ENCODE assay signal across 16 cellular contexts in genomic region chr17:36977568-36977967, GRCh38. TPM values are rescaled to one million over a fixed set of nuclear protein-coding genes. Genes with fewer than 3 reads are reported as not detected.
DNase-seq lines count a peak whose midpoint lies in the region; ATAC-seq and TF ChIP-seq lines count a peak whose summit lies in the region.
"Had no signal": no experiment of that assay in that cellular context is flagged by ENCODE, and none has a peak within 500 bp of the region (broad histone marks: within the 10 kb centered on the region; RNA-seq: fewer than 3 reads in every experiment).

No MANE protein-coding gene starts in this region.

- no peaks in the 10 kb centered on the region for H4K20me1 ChIP-seq in Karpas-422 (ENCODE audit: insufficient read depth, low read depth, low read length)

- no peak overlapping the region for H3K27ac ChIP-seq in HEK293 (ENCODE audit: extremely low read depth, low read depth, low read length)
- H3K27ac ChIP-seq in Karpas-422 (ENCODE audit: low read length), result no peak overlapping the region
- H3K27ac ChIP-seq in left lung, result no peak overlapping the region

- no peaks in the 10 kb centered on the region for H3K9me3 ChIP-seq in HEK293 (ENCODE audit: control insufficient read depth, insufficient read depth, low read depth, low read length)
- H3K9me3 ChIP-seq in Karpas-422 (ENCODE audit: low read length), result no peaks in the 10 kb centered on the region
- no peaks in the 10 kb centered on the region for H3K9me3 ChIP-seq in left lung
- H3K9me3 ChIP-seq: Caco-2, HAP-1 had no signal

- H3K4me1 Mint-ChIP-seq in WTC11 (peaks cover 23% of the 10 kb centered on the region), endothelial cell (ENCODE audit: unreplicated experiment) (peaks cover 6% of the 10 kb centered on the region)
- peaks cover 16% of the 10 kb centered on the region for H3K4me1 Mint-ChIP-seq in activated CD8-positive, alpha-beta memory T cell treated with anti-CD3 and anti-CD28 coated beads, Interleukin-2, amount 10 ng/mL, durations not matched to agents 7 days and 5 days

- DNase-seq in Karpas-422 (no peak), WTC11 (ENCODE audit: low spot score) (no peak), left lung (no peak), endothelial cell (ENCODE audit: low spot score) (no peak), SK-N-DZ (ENCODE audit: low spot score) (no peak)
- DNase-seq in activated CD8-positive, alpha-beta memory T cell treated with anti-CD3 and anti-CD28 coated beads, Interleukin-2, amount 10 ng/mL, durations not matched to agents 7 days and 5 days, result no peak
- DNase-seq: C1 segment of cervical spinal cord; Caco-2; CD4-positive, alpha-beta memory T cell; DMS153; DND-41; GOT3 had no signal

- intact Hi-C loops in left lung (cut with DNase I), result no loop called here

- no peaks in the 10 kb centered on the region for H3K27me3 ChIP-seq in Karpas-422 (ENCODE audit: low read length)
- no peaks in the 10 kb centered on the region for H3K27me3 ChIP-seq in left lung

- ATAC-seq in WTC11 (no peak), left lung (peak; percentile 33)
- no peak for ATAC-seq in activated CD8-positive, alpha-beta memory T cell treated with anti-CD3 and anti-CD28 coated beads, Interleukin-2, amount 10 ng/mL, durations not matched to agents 7 days and 5 days

- H3K4me3 Mint-ChIP-seq in WTC11 (no peak overlapping the region), endothelial cell (ENCODE audit: unreplicated experiment) (no peak overlapping the region)
- no peak overlapping the region for H3K4me3 Mint-ChIP-seq in activated CD8-positive, alpha-beta memory T cell treated with anti-CD3 and anti-CD28 coated beads, Interleukin-2, amount 10 ng/mL, durations not matched to agents 7 days and 5 days
- H3K4me3 Mint-ChIP-seq: CD4-positive, alpha-beta memory T cell had no signal

- no peaks in the 10 kb centered on the region for H3K9me2 ChIP-seq in Karpas-422 (replicated peaks; ENCODE audit: insufficient read depth, low read length)

- H3K4me2 ChIP-seq in Karpas-422 (ENCODE audit: low read depth, low read length, poor library complexity, severe bottlenecking), result peak overlapping the region; percentile 31

- H3K27me3 Mint-ChIP-seq in WTC11 (ENCODE audit: low read depth) (no peaks in the 10 kb centered on the region), endothelial cell (ENCODE audit: unreplicated experiment) (peaks cover 4% of the 10 kb centered on the region)
- no peaks in the 10 kb centered on the region for H3K27me3 Mint-ChIP-seq in activated CD8-positive, alpha-beta memory T cell treated with anti-CD3 and anti-CD28 coated beads, Interleukin-2, amount 10 ng/mL, durations not matched to agents 7 days and 5 days
- H3K27me3 Mint-ChIP-seq: CD4-positive, alpha-beta memory T cell had no signal

- H3K36me3 Mint-ChIP-seq in WTC11, result 0 out of 2 replicates have a peak, but pooled peaks cover 3% of the 10 kb centered on the region
- H3K36me3 Mint-ChIP-seq in endothelial cell (ENCODE audit: low read depth, unreplicated experiment), result no peaks in the 10 kb centered on the region
- H3K36me3 Mint-ChIP-seq in activated CD8-positive, alpha-beta memory T cell treated with anti-CD3 and anti-CD28 coated beads, Interleukin-2, amount 10 ng/mL, durations not matched to agents 7 days and 5 days, result peaks cover 19% of the 10 kb centered on the region

- peak overlapping the region; percentile 48; the same call in 1 of the 2 replicates for H3K27ac Mint-ChIP-seq in WTC11
- H3K27ac Mint-ChIP-seq in endothelial cell (ENCODE audit: unreplicated experiment), result no peak overlapping the region
- H3K27ac Mint-ChIP-seq in activated CD8-positive, alpha-beta memory T cell treated with anti-CD3 and anti-CD28 coated beads, Interleukin-2, amount 10 ng/mL, durations not matched to agents 7 days and 5 days, result no peak overlapping the region

- H3K9me3 Mint-ChIP-seq in WTC11, result no peaks in the 10 kb centered on the region
- H3K9me3 Mint-ChIP-seq in endothelial cell (ENCODE audit: unreplicated experiment), result no peaks in the 10 kb centered on the region
- no peaks in the 10 kb centered on the region for H3K9me3 Mint-ChIP-seq in activated CD8-positive, alpha-beta memory T cell treated with anti-CD3 and anti-CD28 coated beads, Interleukin-2, amount 10 ng/mL, durations not matched to agents 7 days and 5 days (ENCODE audit: low read depth)
- H3K9me3 Mint-ChIP-seq: CD4-positive, alpha-beta memory T cell had no signal

- H3K79me2 ChIP-seq in Karpas-422 (ENCODE audit: low read length), result peaks cover 98% of the 10 kb centered on the region

- no peak overlapping the region for H3K4me3 ChIP-seq in HEK293 (ENCODE audit: low read depth, low read length)
- H3K4me3 ChIP-seq in Karpas-422 (ENCODE audit: low read length), result no peak overlapping the region
- no peak overlapping the region for H3K4me3 ChIP-seq in left lung
- H3K4me3 ChIP-seq: HAP-1 had no signal

- no peaks in the 10 kb centered on the region; a peak in 1 of 3 replicates for H3K36me3 ChIP-seq in HEK293 (ENCODE audit: control insufficient read depth in 2 of 2, insufficient read depth in 1 of 2, low read length in 2 of 2)
- peaks cover 12% of the 10 kb centered on the region; the same call in 1 of the 2 replicates for H3K36me3 ChIP-seq in Karpas-422 (ENCODE audit: insufficient read depth, low read length)
- no peaks in the 10 kb centered on the region for H3K36me3 ChIP-seq in left lung
- H3K36me3 ChIP-seq: HAP-1 had no signal

- CTCF ChIA-PET in HEK293 (lab: Yijun Ruan, JAX) (interaction anchor here (0.5 to 1.4 kb wide), 3 partner anchors 22 to 290 kb away, joined by 3 read pairs; no protein-coding TSS in a partner anchor), WTC11 (lab: Charles Lee) (no interaction called here)
- CTCF ChIA-PET in activated CD8-positive, alpha-beta memory T cell treated with anti-CD3 and anti-CD28 coated beads, Interleukin-2, amount 10 ng/mL, durations not matched to agents 7 days and 5 days (lab: Charles Lee), result interaction anchor here (1.3 kb wide), 1 partner anchor 12 kb away, joined by 3 read pairs; no protein-coding TSS in a partner anchor

- H2AFZ ChIP-seq in Karpas-422 (ENCODE audit: low read length), result no peak overlapping the region

- H3K4me1 ChIP-seq in HEK293 (ENCODE audit: control insufficient read depth, insufficient read depth, low read length) (peaks cover 45% of the 10 kb centered on the region), Karpas-422 (ENCODE audit: low read length) (peaks cover 52% of the 10 kb centered on the region), left lung (no peaks in the 10 kb centered on the region)
- H3K4me1 ChIP-seq: Caco-2 had no signal

- POLR2A ChIA-PET in HEK293 (lab: Yijun Ruan, JAX), result no interaction called here
- POLR2A ChIA-PET in WTC11 (lab: Charles Lee), result no interaction called here

- H3K9ac ChIP-seq in Karpas-422 (ENCODE audit: low read length), result no peak overlapping the region

- TF ChIP-seq CTCF in HEK293 (tag by site-specific recombination; IDR thresholded peaks at IDR 0.05), result no peak
- TF ChIP-seq CTCF in WTC11 (IDR thresholded peaks at IDR 0.05), result no peak
- TF ChIP-seq CTCF in left lung (IDR thresholded peaks at IDR 0.05), result no peak
- no peak for TF ChIP-seq CTCF in endothelial cell (IDR thresholded peaks at IDR 0.05; ENCODE audit: unreplicated experiment)

TF ChIP-seq in HEK293, 187 proteins besides CTCF, POLR2A, EP300 and RAD21 (continues in another document):
- TF ChIP-seq ZNF707 (tag by site-specific recombination; IDR thresholded peaks at IDR 0.05) (no peak), PRDM6 (tag by site-specific recombination; IDR thresholded peaks at IDR 0.05) (peak; percentile 76)

RNA-seq across cellular contexts. Expression of gene AATF, which starts 28.8 kb away (rescaled TPM):
- 45.1 and 64.0 TPM in 2 replicates for total RNA-seq in Karpas-422 (2014; rRNA removed; shearing (Covaris generic); ENCODE audit: low replicate concordance)
- 48.9 to 61.0 TPM (median 49.8 TPM) in 3 replicates for total RNA-seq in WTC11 (2021)
- 10 to 100 TPM; 31.6 to 41.3 TPM for total RNA-seq in left lung
- 25.0 TPM for total RNA-seq in endothelial cell (ENCODE audit: unreplicated experiment)
- 30.3 and 49.6 TPM in 2 replicates for polyA plus RNA-seq in SK-N-DZ (2014; cell fraction: cytosol; rRNA removed)
- polyA plus RNA-seq in SK-N-DZ (2014; cell fraction: nucleus; rRNA removed), result 15.5 and 27.1 TPM in 2 replicates
- 10 to 100 TPM; 78.7 to 84.5 TPM for total RNA-seq in activated CD8-positive, alpha-beta memory T cell treated with anti-CD3 and anti-CD28 coated beads, Interleukin-2, amount 10 ng/mL, durations not matched to agents 7 days and 5 days

RNA-seq across cellular contexts. Expression of gene LHX1, which starts 40.3 kb away (rescaled TPM):
- total RNA-seq in Karpas-422 (2014; rRNA removed; shearing (Covaris generic); ENCODE audit: low replicate concordance), result not detected in 2 replicates
- 0.61 to 1.3 TPM (median 1.2 TPM) in 3 replicates for total RNA-seq in WTC11 (2021)
- not detected for total RNA-seq in left lung
- total RNA-seq in endothelial cell (ENCODE audit: unreplicated experiment), result 4.5 TPM
- polyA plus RNA-seq in SK-N-DZ (2014; cell fraction: cytosol; rRNA removed), result 0.21 TPM in 1 of 2 replicates, not detected in the other
- polyA plus RNA-seq in SK-N-DZ (2014; cell fraction: nucleus; rRNA removed), result not detected in 2 replicates
- under 1 TPM in 1 of 2 experiments, not detected in 1; 0.66 TPM for total RNA-seq in activated CD8-positive, alpha-beta memory T cell treated with anti-CD3 and anti-CD28 coated beads, Interleukin-2, amount 10 ng/mL, durations not matched to agents 7 days and 5 days
- total RNA-seq: A673; Caco-2; CD4-positive, alpha-beta memory T cell had no signal
- polyA plus RNA-seq: BJ; CD4-positive, alpha-beta memory T cell had no signal
